In the genomic region with DNA sequence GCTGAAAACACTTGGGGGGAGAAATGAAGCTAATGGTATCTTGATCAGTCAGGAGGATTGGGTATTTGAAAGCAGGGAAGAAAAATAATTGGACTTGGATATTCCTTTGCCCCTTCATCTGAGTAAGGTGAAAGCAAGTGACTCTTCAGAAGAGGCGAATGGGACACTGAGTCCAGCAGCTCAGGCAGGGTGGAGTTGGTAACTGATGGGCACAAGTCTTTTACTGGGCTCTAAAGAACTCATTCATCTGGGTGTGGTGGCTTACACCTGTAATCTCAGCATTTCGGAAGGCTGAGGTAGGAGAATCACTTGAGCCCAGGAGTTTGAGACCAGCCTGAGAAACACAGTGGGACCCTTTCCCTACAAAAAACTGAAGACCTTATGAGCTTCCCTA, we compare ENCODE assay signal across 8 cellular contexts. TPM values are rescaled to one million over a fixed set of nuclear protein-coding genes. Genes with fewer than 3 reads are reported as not detected.
DNase-seq lines count a peak whose midpoint lies in the region; ATAC-seq and TF ChIP-seq lines count a peak whose summit lies in the region.

No MANE protein-coding gene starts in this region.

- ATAC-seq in RWPE2 (ENCODE audit: low read depth) = no peak
- no peak for ATAC-seq in GM21360 (IDR thresholded peaks at IDR 0.05; ENCODE audit: unreplicated experiment)
- ATAC-seq in HG02938 (IDR thresholded peaks at IDR 0.05; ENCODE audit: unreplicated experiment) = no peak
- ATAC-seq in HG03095 (IDR thresholded peaks at IDR 0.05; ENCODE audit: unreplicated experiment) = no peak

- peak overlapping the region; percentile 59 for H3K27ac ChIP-seq in RWPE2 (ENCODE audit: poor library complexity, severe bottlenecking)
- H3K27ac ChIP-seq in epithelial cell of prostate = peak overlapping the region; percentile 99
- peak overlapping the region; percentile 73 for H3K27ac ChIP-seq in parathyroid adenoma

- H3K4me3 ChIP-seq in Caco-2 (ENCODE audit: low read depth, low read length) = no peak overlapping the region
- no peak overlapping the region for H3K4me3 ChIP-seq in RWPE2 (ENCODE audit: severe bottlenecking)
- peak overlapping the region; percentile 6 for H3K4me3 ChIP-seq in parathyroid adenoma (ENCODE audit: low read depth, low read length)

- H3K27me3 Mint-ChIP-seq in Caco-2 (ENCODE audit: insufficient read depth, unreplicated experiment) = no peaks in the 10 kb centered on the region

- CTCF ChIA-PET in Caco-2 (lab: Charles Lee) = interaction anchor here (1.1 to 1.5 kb wide), 2 partner anchors 17 to 21 kb away, joined by 3 to 5 read pairs; no protein-coding TSS in a partner anchor

- no peaks in the 10 kb centered on the region for H3K9me3 ChIP-seq in Caco-2
- H3K9me3 ChIP-seq in RWPE2 (ENCODE audit: severe bottlenecking) = no peaks in the 10 kb centered on the region
- no peaks in the 10 kb centered on the region for H3K9me3 ChIP-seq in parathyroid adenoma (ENCODE audit: control insufficient read depth, low read length)

- no peaks in the 10 kb centered on the region for H3K9me3 Mint-ChIP-seq in Caco-2 (ENCODE audit: unreplicated experiment)

- peaks cover 61% of the 10 kb centered on the region for H3K4me1 Mint-ChIP-seq in Caco-2 (ENCODE audit: low read depth, unreplicated experiment)

- peaks cover 26% of the 10 kb centered on the region for H3K79me2 ChIP-seq in parathyroid adenoma

- DNase-seq in Caco-2 (no peak), RWPE2 (ENCODE audit: low spot score) (no peak), epithelial cell of prostate (ENCODE audit: low read depth, low spot score) (no peak)
- DNase-seq in activated CD4-positive, CD25-positive, alpha-beta regulatory T cell treated with anti-CD3 and anti-CD28 coated beads, Interleukin-2, amount 50 U/mL, for 72 hours = no peak

- H3K4me2 ChIP-seq in parathyroid adenoma (ENCODE audit: low read length) = peak overlapping the region; percentile 6

- TF ChIP-seq CTCF in Caco-2 (IDR thresholded peaks at IDR 0.05; ENCODE audit: insufficient read depth in 1 of 2, low read depth in 1 of 2, low read length in 1 of 2, severe bottlenecking in 1 of 2, unreplicated experiment in 1 of 2) (no peak), RWPE2 (IDR thresholded peaks at IDR 0.05; ENCODE audit: poor library complexity, severe bottlenecking) (no peak), parathyroid adenoma (IDR thresholded peaks at IDR 0.05) (no peak)

- no peak overlapping the region for H3K9ac ChIP-seq in parathyroid adenoma

- peaks cover 34% of the 10 kb centered on the region for H3K36me3 Mint-ChIP-seq in Caco-2 (ENCODE audit: insufficient read depth, unreplicated experiment)

- H3K36me3 ChIP-seq in Caco-2 (ENCODE audit: control insufficient read depth, insufficient read depth, low read length) (peaks cover 1% of the 10 kb centered on the region; the same call in 1 of the 2 replicates), RWPE2 (ENCODE audit: low read depth) (no peaks in the 10 kb centered on the region), parathyroid adenoma (ENCODE audit: control insufficient read depth, insufficient read depth, low read length) (no peaks in the 10 kb centered on the region)

- no peaks in the 10 kb centered on the region for H3K27me3 ChIP-seq in Caco-2 (replicated peaks; ENCODE audit: control insufficient read depth, insufficient read depth, low read length)
- no peaks in the 10 kb centered on the region for H3K27me3 ChIP-seq in RWPE2 (ENCODE audit: insufficient read depth, poor library complexity, severe bottlenecking)
- no peaks in the 10 kb centered on the region for H3K27me3 ChIP-seq in parathyroid adenoma (ENCODE audit: control insufficient read depth, insufficient read depth, low read length)

- intact Hi-C loops in Caco-2 (cut with micrococcal nuclease; ENCODE audit: unreplicated experiment) = no loop called here

- peak overlapping the region; percentile 67 for H3K4me3 Mint-ChIP-seq in Caco-2 (ENCODE audit: unreplicated experiment)

- peak overlapping the region; percentile 87 for H3K27ac Mint-ChIP-seq in Caco-2 (ENCODE audit: unreplicated experiment)

- POLR2A ChIA-PET in Caco-2 (lab: Charles Lee) = interaction anchor here (1.2 kb wide), 1 partner anchor 28 kb away, joined by 4 read pairs; no protein-coding TSS in a partner anchor

- no peak overlapping the region for H2AFZ ChIP-seq in parathyroid adenoma

- BruUV-seq in Caco-2 (replicated peaks; lab: Mats Ljungman, UMichigan) = no TSS peak

- H3K4me1 ChIP-seq in Caco-2 (peaks cover 83% of the 10 kb centered on the region), RWPE2 (ENCODE audit: insufficient read depth, poor library complexity, severe bottlenecking) (peaks cover 54% of the 10 kb centered on the region), parathyroid adenoma (peaks cover 27% of the 10 kb centered on the region)

RNA-seq across cellular contexts. Expression of gene CFLAR, which starts 11.2 kb away (rescaled TPM):
- 56.4 and 62.6 TPM in 2 replicates for total RNA-seq in Caco-2 (2022)

RNA-seq across cellular contexts. Expression of gene NDUFB3, which starts 55.3 kb away (rescaled TPM):
- total RNA-seq in Caco-2 (2022) = 117 and 118 TPM in 2 replicates

RNA-seq across cellular contexts. Expression of gene HYCC2, which starts 55.7 kb away (rescaled TPM):
- 21.8 and 21.9 TPM in 2 replicates for total RNA-seq in Caco-2 (2022)

RNA-seq across cellular contexts. Expression of gene CASP10, which starts 55.8 kb away (rescaled TPM):
- total RNA-seq in Caco-2 (2022) = 5.8 and 5.9 TPM in 2 replicates
